20 cellular contexts compared by ENCODE assay signal in the genomic region with DNA sequence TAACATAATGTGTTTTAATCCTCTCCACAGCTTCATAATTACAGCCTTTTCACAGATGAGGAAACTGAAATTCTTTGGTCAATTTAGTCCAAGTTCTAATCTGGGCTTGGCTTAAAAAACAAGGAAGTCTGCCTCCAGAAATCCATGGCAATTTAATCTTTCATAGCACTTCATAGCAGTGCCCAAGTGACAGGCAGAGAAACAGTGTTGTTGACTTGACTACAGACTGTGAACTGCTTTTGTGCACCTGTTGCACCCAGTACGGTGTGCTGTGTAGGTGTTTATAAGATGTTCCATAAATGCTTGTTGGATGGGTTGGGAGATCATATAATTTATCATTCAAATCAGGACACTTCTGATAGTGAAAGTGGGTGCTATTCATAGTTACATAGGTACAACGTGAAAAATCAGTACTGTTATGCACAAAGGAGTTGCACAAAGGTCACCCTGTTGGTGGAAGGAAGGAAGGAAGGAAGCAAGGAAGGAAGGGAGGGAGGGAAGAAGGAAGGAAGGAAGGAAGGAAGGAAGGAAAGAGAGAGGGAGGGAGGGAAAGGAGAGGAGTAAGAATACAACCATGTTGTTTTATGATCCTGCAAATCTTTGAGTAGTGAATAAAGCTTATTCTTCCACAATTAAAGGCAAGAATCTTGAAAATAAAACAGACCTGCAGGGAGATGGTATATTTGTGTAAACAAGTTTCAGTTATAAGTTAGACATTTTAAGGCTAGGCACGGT. TPM values are rescaled to one million over a fixed set of nuclear protein-coding genes. Genes with fewer than 3 reads are reported as not detected.
A peak's percentile ranks its signal among the peaks of the same experiment; 100 is the strongest.
DNase-seq lines count a peak whose midpoint lies in the region; ATAC-seq, FAIRE-seq and TF ChIP-seq lines count a peak whose summit lies in the region.
"Had no signal": no experiment of that assay in that cellular context is flagged by ENCODE, and none has a peak within 500 bp of the region (broad histone marks: within the 10 kb centered on the region; RNA-seq: fewer than 3 reads in every experiment).

No MANE protein-coding gene starts in this region.

- H2BK15ac ChIP-seq in H9 (ENCODE audit: low read depth, low read length), result no peak overlapping the region

- no peak for ATAC-seq in memory B cell (ENCODE audit: low read depth)
- ATAC-seq: CD8-positive, alpha-beta T cell; GM12878; GM23338 had no signal

- H4K8ac ChIP-seq in H9 (replicated peaks; ENCODE audit: insufficient read length, low read depth, low read length), result no peak overlapping the region

- no peak overlapping the region for H3K4ac ChIP-seq in H9 (ENCODE audit: low read depth, low read length)

- H2BK5ac ChIP-seq in H9 (ENCODE audit: insufficient read length, low read length), result no peak overlapping the region

- no peak overlapping the region for H3K56ac ChIP-seq in H9 (ENCODE audit: insufficient read length, low read depth, low read length)

- H2AK5ac ChIP-seq in H9 (ENCODE audit: insufficient read length, low read length), result no peak overlapping the region

- no peak overlapping the region for H3K4me2 ChIP-seq in H9 (ENCODE audit: insufficient read depth, insufficient read length, low read length)
- H3K4me2 ChIP-seq: BLaER1, GM23338 had no signal

- H4K91ac ChIP-seq in H9 (ENCODE audit: insufficient read length, low read depth, low read length), result no peak overlapping the region

- H3K36me3 Mint-ChIP-seq in H9 (ENCODE audit: insufficient read depth in 1 of 3, low read depth in 3 of 3) (peaks cover 2 to 14% (median 7%) of the 10 kb centered on the region in 3 experiments; a peak in 4 of 7 replicates), memory B cell (peaks cover 3% of the 10 kb centered on the region)
- H3K36me3 Mint-ChIP-seq: CD4-positive, CD25-positive, alpha-beta regulatory T cell; CD8-positive, alpha-beta T cell had no signal

- DNase-seq in H9 (no peak), HTR-8/SVneo (ENCODE audit: insufficient read length, low spot score) (no peak), memory B cell (ENCODE audit: low spot score in 2 of 2) (no peak), NCI-H1105 treated with DMSO at 0.1 percent for 48 hours (lab: John Stamatoyannopoulos, UW) (no peak), occipital lobe (lab: John Stamatoyannopoulos, UW) (no peak)
- no peak for DNase-seq in activated naive CD4-positive, alpha-beta T cell treated with Interleukin-2 at 50 U/mL for 16 hours
- DNase-seq: Caco-2; CD4-positive, CD25-positive, alpha-beta regulatory T cell; CD8-positive, alpha-beta T cell; DMS153; DND-41 had no signal

- H2BK12ac ChIP-seq in H9 (ENCODE audit: insufficient read length, low read depth, low read length), result no peak overlapping the region

- no peak overlapping the region for H3T11ph ChIP-seq in H9 (ENCODE audit: low read length)

- no peak overlapping the region for H2BK20ac ChIP-seq in H9 (ENCODE audit: low read depth, low read length, poor library complexity, severe bottlenecking)

- H3K4me1 Mint-ChIP-seq in H9 (peaks cover 0 to 8% of the 10 kb centered on the region in 2 experiments; a peak in 2 of 4 replicates), memory B cell (peaks cover 4% of the 10 kb centered on the region)
- H3K4me1 Mint-ChIP-seq: B cell; CD4-positive, CD25-positive, alpha-beta regulatory T cell had no signal

- no peak overlapping the region for H2AFZ ChIP-seq in H9 (ENCODE audit: low read length)

- no peaks in the 10 kb centered on the region for H3K79me2 ChIP-seq in H9 (ENCODE audit: insufficient read depth, low read length)

- no peaks in the 10 kb centered on the region for H3K79me1 ChIP-seq in H9 (ENCODE audit: insufficient read depth, low read depth, low read length, poor library complexity, severe bottlenecking)

- no peaks in the 10 kb centered on the region for H3K27me3 ChIP-seq in H9 (ENCODE audit: insufficient read depth, low read length)
- H3K27me3 ChIP-seq: BLaER1 had no signal

- no peak for TF ChIP-seq CTCF in H9 (conservative IDR thresholded peaks at IDR 0.05)

- H3K9me3 ChIP-seq in H9 (ENCODE audit: control insufficient read depth, low read depth, low read length), result no peaks in the 10 kb centered on the region
- H3K9me3 ChIP-seq: BLaER1, HAP-1 had no signal

- H4K20me1 ChIP-seq in H9 (ENCODE audit: control insufficient read depth, insufficient read depth, insufficient read length), result no peaks in the 10 kb centered on the region
- H4K20me1 ChIP-seq: BLaER1 had no signal

- no peak overlapping the region for H3K27ac ChIP-seq in H9 (ENCODE audit: insufficient read length, low read depth, low read length)
- H3K27ac ChIP-seq: BLaER1, C4-2B had no signal

- no peak overlapping the region for H3K14ac ChIP-seq in H9 (ENCODE audit: insufficient read depth, low read length)

- H3K27ac Mint-ChIP-seq in H9, result no peak overlapping the region; a peak in 1 of 7 replicates
- H3K27ac Mint-ChIP-seq in memory B cell, result peak overlapping the region; percentile 4
- H3K27ac Mint-ChIP-seq: B cell; CD8-positive, alpha-beta T cell; GM23338 had no signal

- no peaks in the 10 kb centered on the region; the same call in 1 of the 2 replicates for H3K4me1 ChIP-seq in H9 (ENCODE audit: insufficient read depth, low read length)
- H3K4me1 ChIP-seq: BLaER1, Caco-2, HAP-1 had no signal

- H3K18ac ChIP-seq in H9 (ENCODE audit: insufficient read length, low read depth, low read length), result no peak overlapping the region

- no CpG with 5 or more reads among the region's 3 CpGs for WGBS in H9 (ENCODE audit: extremely low coverage, insufficient read length, low lambda C conversion rate)

- peak; percentile 20 for FAIRE-seq in HTR-8/SVneo (lab: Jason Lieb, UNC)
- FAIRE-seq: G401.6, GM12878, GM19239 had no signal

- peak overlapping the region; percentile 49 for H3K23ac ChIP-seq in H9 (ENCODE audit: insufficient read length, low read depth, low read length)

- H3K27me3 Mint-ChIP-seq in H9 (ENCODE audit: low read depth), result no peaks in the 10 kb centered on the region
- peaks cover 9% of the 10 kb centered on the region for H3K27me3 Mint-ChIP-seq in memory B cell

- no peak overlapping the region for H3K9ac ChIP-seq in H9 (ENCODE audit: extremely low read depth, insufficient read length, low read length)
- H3K9ac ChIP-seq: BLaER1 had no signal

- H2BK120ac ChIP-seq in H9 (ENCODE audit: low read depth, low read length, poor library complexity, severe bottlenecking), result no peak overlapping the region

- H3K4me3 Mint-ChIP-seq in H9, result no peak overlapping the region
- H3K4me3 Mint-ChIP-seq in memory B cell, result no peak overlapping the region
- H3K4me3 Mint-ChIP-seq: B cell; CD4-positive, CD25-positive, alpha-beta regulatory T cell; CD8-positive, alpha-beta T cell; GM23338 had no signal

- peaks cover 14 to 16% of the 10 kb centered on the region in 2 experiments for H3K9me3 Mint-ChIP-seq in H9
- H3K9me3 Mint-ChIP-seq in memory B cell, result peaks cover 8% of the 10 kb centered on the region

- H3K23me2 ChIP-seq in H9 (ENCODE audit: insufficient read length, low read depth, low read length, poor library complexity, severe bottlenecking), result no peaks in the 10 kb centered on the region

- no peak overlapping the region for H4K5ac ChIP-seq in H9 (ENCODE audit: insufficient read length, low read depth, low read length)

RNA-seq across cellular contexts. Expression of gene HLF, which starts 56.5 kb away (rescaled TPM):
- total RNA-seq in H9 (2021) (0.17 and 0.44 TPM in 2 replicates), occipital lobe (15.1 TPM)
- total RNA-seq: A172, B cell had no signal

Comparison
In these comparisons a context has a peak if more than half of its experiments do, and no peak if none do; other contexts are left out.
1. RNA of gene HLF, which starts 56.5 kb away (total RNA-seq): 15.1 TPM in occipital lobe (single experiment); 0.17 to 0.44 TPM in H9; every median in the first group is over 10 times any median in the second.